In genomic region chr5:129724222-129724621, GRCh38 we compare ENCODE assay signal across 18 cellular contexts. TPM values are rescaled to one million over a fixed set of nuclear protein-coding genes. Genes with fewer than 3 reads are reported as not detected.
DNase-seq lines count a peak whose midpoint lies in the region; FAIRE-seq and TF ChIP-seq lines count a peak whose summit lies in the region.
"Had no signal": no experiment of that assay in that cellular context is flagged by ENCODE, and none has a peak within 500 bp of the region (broad histone marks: within the 10 kb centered on the region; RNA-seq: fewer than 3 reads in every experiment).

No MANE protein-coding gene starts in this region.

- H2BK120ac ChIP-seq in H1 (replicated peaks; ENCODE audit: low read depth, low read length) = no peak overlapping the region

- FAIRE-seq in H1 (lab: Jason Lieb, UNC) = peak; percentile 72
- FAIRE-seq: GM12878, GM18507 had no signal

- H3K27ac Mint-ChIP-seq in neural progenitor cell (no peak overlapping the region), type B pancreatic cell (no peak overlapping the region)
- H3K27ac Mint-ChIP-seq: CD4-positive, alpha-beta memory T cell had no signal

- no peaks in the 10 kb centered on the region for H3K79me1 ChIP-seq in H1 (ENCODE audit: low read depth, low read length)

- no peak overlapping the region for H4K5ac ChIP-seq in H1 (ENCODE audit: insufficient read length, low read depth, low read length)

- H3K18ac ChIP-seq in H1 (ENCODE audit: extremely low read depth, low read length) = peak overlapping the region; percentile 78

- no peaks in the 10 kb centered on the region for H3F3A ChIP-seq in neural progenitor cell (ENCODE audit: low read depth)

- POLR2A ChIA-PET in H1 (lab: Charles Lee; ENCODE audit: partially characterized antibody) = interaction anchor here (1.5 to 2.0 kb wide), 2 partner anchors 29 to 263 kb away, joined by 3 to 6 read pairs; no protein-coding TSS in a partner anchor

- no peak overlapping the region for H4K8ac ChIP-seq in H1 (ENCODE audit: extremely low read depth, insufficient read depth, low read length)

- no peak for TF ChIP-seq POLR2A in H1 (IDR thresholded peaks at IDR 0.05; ENCODE audit: control extremely low read depth in 1 of 2, low read depth in 2 of 2, low read length in 2 of 2)

- H3K4me2 ChIP-seq in H1 (ENCODE audit: insufficient read depth in 1 of 2, low read depth in 2 of 2, low read length in 2 of 2) = peak overlapping the region; percentile 34 to 52
- H3K4me2 ChIP-seq in neural progenitor cell = peak overlapping the region; percentile 22

- no peaks in the 10 kb centered on the region for H3K9me3 ChIP-seq in HUES48 (ENCODE audit: control insufficient read depth, insufficient read depth, low read length)
- no peaks in the 10 kb centered on the region; a peak in 1 of 4 replicates for H3K9me3 ChIP-seq in H1 (ENCODE audit: insufficient read depth in 2 of 2, low read depth in 1 of 2, low read length in 1 of 2)
- no peaks in the 10 kb centered on the region for H3K9me3 ChIP-seq in iPS DF 6.9 (ENCODE audit: control insufficient read depth, insufficient read depth, low read length)
- H3K9me3 ChIP-seq in neural progenitor cell (ENCODE audit: low read depth) = no peaks in the 10 kb centered on the region
- H3K9me3 ChIP-seq: BE2C had no signal

- no peak for TF ChIP-seq RAD21 in H1 (IDR thresholded peaks at IDR 0.05 in 1 of 2, conservative IDR thresholded peaks at IDR 0.05 in 1 of 2; ENCODE audit: low read depth in 2 of 2, low read length in 2 of 2)

- TF ChIP-seq EP300 in H1 (IDR thresholded peaks at IDR 0.05; ENCODE audit: borderline replicate concordance in 1 of 2, low read depth in 2 of 2, low read length in 2 of 2) = no peak

- H3K4me3 Mint-ChIP-seq in neural progenitor cell (no peak overlapping the region), type B pancreatic cell (no peak overlapping the region)
- H3K4me3 Mint-ChIP-seq: CD4-positive, alpha-beta memory T cell had no signal

- no peak overlapping the region for H4K91ac ChIP-seq in H1 (replicated peaks; ENCODE audit: insufficient read length, low read length)

- no peak overlapping the region for H2BK12ac ChIP-seq in H1 (ENCODE audit: low read depth, low read length)

- no peak overlapping the region for H2AK5ac ChIP-seq in H1 (ENCODE audit: low read depth, low read length)

- H2AFZ ChIP-seq in H1 (ENCODE audit: low read length) (no peak overlapping the region), neural progenitor cell (replicated peaks) (no peak overlapping the region)

- H3K4me1 ChIP-seq in HUES48 (ENCODE audit: control insufficient read depth, insufficient read depth, low read length) = peaks cover 48% of the 10 kb centered on the region
- H3K4me1 ChIP-seq in H1 (replicated peaks in 1 of 4; ENCODE audit: control insufficient read depth in 3 of 4, insufficient read depth in 4 of 4, low read length in 3 of 4) = peaks cover 2 to 21% (median 11%) of the 10 kb centered on the region in 4 experiments; a peak in 6 of 7 replicates
- peaks cover 5% of the 10 kb centered on the region; the same call in 1 of the 2 replicates for H3K4me1 ChIP-seq in iPS DF 6.9 (ENCODE audit: control insufficient read depth, insufficient read depth, low read length)
- peaks cover 12% of the 10 kb centered on the region for H3K4me1 ChIP-seq in neural progenitor cell
- H3K4me1 ChIP-seq: BE2C had no signal

- H3K9me3 Mint-ChIP-seq in neural progenitor cell (peaks cover 3% of the 10 kb centered on the region), type B pancreatic cell (no peaks in the 10 kb centered on the region)
- H3K9me3 Mint-ChIP-seq: CD4-positive, alpha-beta memory T cell had no signal

- no peaks in the 10 kb centered on the region for H3K23me2 ChIP-seq in H1 (ENCODE audit: low read depth, low read length)

- H3K27me3 Mint-ChIP-seq in neural progenitor cell (ENCODE audit: insufficient read depth, low read depth) = no peaks in the 10 kb centered on the region
- H3K27me3 Mint-ChIP-seq in type B pancreatic cell = no peaks in the 10 kb centered on the region

- DNase-seq in H1 (ENCODE audit: low read depth in 1 of 2, low spot score in 2 of 2) (no peak), iPS DF 6.9 (ENCODE audit: low read depth, low spot score) (peak; percentile 20), neural progenitor cell (ENCODE audit: low spot score) (peak; percentile 37), AG08395 (ENCODE audit: low spot score) (no peak), NOMO-1 (lab: John Stamatoyannopoulos, UW; ENCODE audit: unreplicated experiment in 2 of 2) (no peak), type B pancreatic cell (ENCODE audit: extremely low spot score, unreplicated experiment) (no peak), ecto neural progenitor cell (ENCODE audit: low spot score) (no peak)
- DNase-seq: BE2C; CD4-positive, alpha-beta memory T cell; DMS79; H7 had no signal

- H3K4ac ChIP-seq in H1 (replicated peaks; ENCODE audit: insufficient read length, low read depth, low read length) = no peak overlapping the region

- H3K79me2 ChIP-seq in H1 (ENCODE audit: control insufficient read depth in 1 of 2, insufficient read depth in 2 of 2, low read length in 2 of 2) = no peaks in the 10 kb centered on the region
- H3K79me2 ChIP-seq in neural progenitor cell (ENCODE audit: low read depth) = no peaks in the 10 kb centered on the region

- H3K27me3 ChIP-seq in HUES48 (ENCODE audit: control insufficient read depth, insufficient read depth, low read length) (no peaks in the 10 kb centered on the region), H1 (replicated peaks in 1 of 4; ENCODE audit: control insufficient read depth in 3 of 4, extremely low read depth in 1 of 4, insufficient read depth in 3 of 4, low read length in 3 of 4) (no peaks in the 10 kb centered on the region), iPS DF 6.9 (ENCODE audit: control insufficient read depth, insufficient read depth, low read length) (no peaks in the 10 kb centered on the region), neural progenitor cell (no peaks in the 10 kb centered on the region)
- H3K27me3 ChIP-seq: BE2C had no signal

- no peak overlapping the region for H2BK15ac ChIP-seq in H1 (ENCODE audit: low read length)

- H3K9ac ChIP-seq in HUES48 (ENCODE audit: low read depth, low read length) (peak overlapping the region; percentile 47; the same call in 1 of the 2 replicates), H1 (replicated peaks in 1 of 4; ENCODE audit: extremely low read depth in 1 of 4, low read depth in 3 of 4, low read length in 3 of 4) (no peak overlapping the region), neural progenitor cell (no peak overlapping the region)

- H3K14ac ChIP-seq in H1 (ENCODE audit: insufficient read length) = no peak overlapping the region

- CTCF ChIA-PET in H1 (lab: Charles Lee; ENCODE audit: partially characterized antibody) = interaction anchor here (0.5 to 1.5 kb wide), 2 partner anchors 60 to 63 kb away, joined by 3 to 4 read pairs; no protein-coding TSS in a partner anchor

- no peak overlapping the region for H3K56ac ChIP-seq in H1 (replicated peaks; ENCODE audit: insufficient read length, low read depth, low read length)

- peak overlapping the region; percentile 26; the same call in 1 of the 2 replicates for H2BK20ac ChIP-seq in H1 (ENCODE audit: low read length)

- H3K27ac ChIP-seq in HUES48 (ENCODE audit: low read depth, low read length) (peak overlapping the region; percentile 81), H1 (ENCODE audit: low read depth, low read length) (peak overlapping the region; percentile 48; the same call in 1 of the 2 replicates), iPS DF 6.9 (ENCODE audit: low read length) (peak overlapping the region; percentile 67), neural progenitor cell (no peak overlapping the region)
- H3K27ac ChIP-seq: C4-2B had no signal

- H3K4me3 ChIP-seq in HUES48 (ENCODE audit: low read depth, low read length) (peak overlapping the region; percentile 47), H1 (ENCODE audit: extremely low read depth in 1 of 4, insufficient read depth in 2 of 4, low read depth in 3 of 4, low read length in 4 of 4) (peak overlapping the region in 1 of 4 experiments; percentile 33; a peak in 1 of 8 replicates), iPS DF 6.9 (ENCODE audit: low read length) (no peak overlapping the region), neural progenitor cell (no peak overlapping the region)
- H3K4me3 ChIP-seq: GM12878 had no signal

- WGBS in H1 (ENCODE audit: extremely low coverage in 1 of 2, insufficient coverage in 1 of 2, insufficient read length in 1 of 2, insufficient replicate concordance in 2 of 2, low coverage in 1 of 2, low lambda C conversion rate in 2 of 2, missing lambda C conversion rate in 1 of 2), 2 experiments = 11% methylated on average over 2 of the region's 2 CpGs; no CpG with 5 or more reads in 1 of the 2 experiments
- WGBS in iPS DF 6.9 (ENCODE audit: insufficient coverage, insufficient read length) = no CpG with 5 or more reads among the region's 2 CpGs

- no peak overlapping the region for H3K23ac ChIP-seq in H1 (ENCODE audit: insufficient read length)

- H3K4me1 Mint-ChIP-seq in neural progenitor cell (peaks cover 6% of the 10 kb centered on the region), type B pancreatic cell (ENCODE audit: unreplicated experiment) (no peaks in the 10 kb centered on the region)
- H3K4me1 Mint-ChIP-seq: CD4-positive, alpha-beta memory T cell had no signal

- peaks cover 2% of the 10 kb centered on the region for H3K36me3 Mint-ChIP-seq in neural progenitor cell
- H3K36me3 Mint-ChIP-seq in type B pancreatic cell = peaks cover 10% of the 10 kb centered on the region
- H3K36me3 Mint-ChIP-seq: CD4-positive, alpha-beta memory T cell had no signal

- no peaks in the 10 kb centered on the region; the same call in 1 of the 2 replicates for H3K36me3 ChIP-seq in HUES48 (ENCODE audit: control insufficient read depth, insufficient read depth, low read length)
- peaks cover 0 to 8% (median 2%) of the 10 kb centered on the region in 4 experiments; a peak in 2 of 8 replicates for H3K36me3 ChIP-seq in H1 (ENCODE audit: control insufficient read depth in 2 of 4, insufficient read depth in 4 of 4, low read length in 3 of 4)
- H3K36me3 ChIP-seq in iPS DF 6.9 (ENCODE audit: control insufficient read depth, insufficient read depth, low read length) = no peaks in the 10 kb centered on the region
- H3K36me3 ChIP-seq in neural progenitor cell = no peaks in the 10 kb centered on the region

- no peak for TF ChIP-seq CTCF in H1 (IDR thresholded peaks at IDR 0.05; ENCODE audit: control extremely low read depth in 1 of 3, insufficient read depth in 1 of 3, low read depth in 1 of 3, low read length in 3 of 3)
- TF ChIP-seq CTCF in neural progenitor cell (IDR thresholded peaks at IDR 0.05) = no peak
- no peak for TF ChIP-seq CTCF in type B pancreatic cell (conservative IDR thresholded peaks at IDR 0.05)

- no peaks in the 10 kb centered on the region for H4K20me1 ChIP-seq in H1 (replicated peaks in 1 of 2; ENCODE audit: control insufficient read depth in 1 of 2, insufficient read depth in 2 of 2, low read length in 2 of 2)
- no peaks in the 10 kb centered on the region for H4K20me1 ChIP-seq in neural progenitor cell (ENCODE audit: low read depth)

- peak overlapping the region; percentile 84; the same call in 1 of the 2 replicates for H2BK5ac ChIP-seq in H1 (ENCODE audit: low read depth, low read length)

RNA-seq across cellular contexts. Expression of gene MINAR2, which starts 23.7 kb away (rescaled TPM):
- 0.17 TPM in 1 of 2 replicates, not detected in the other for total RNA-seq in H1 (2021; fragmentation: NEBNext Ultra II Directional; extraction: Animal tissue kit (Norgen Biotek cat#: 25700))
- polyA plus RNA-seq in H1 (2011; rRNA removed) = 0.03 TPM in 1 of 2 replicates, not detected in the other
- 0.04 TPM for polyA plus RNA-seq in H1 (2011; cell fraction: cytosol; rRNA removed)
- polyA plus RNA-seq in H1 (2011; cell fraction: nucleus; rRNA removed) = 0.04 TPM
- 0.07 TPM in 1 of 4 replicates, not detected in the others for polyA plus RNA-seq in H1 (2012, experiment 1 of 2)
- not detected for polyA plus RNA-seq in H1 (2012, experiment 2 of 2)
- polyA plus RNA-seq in H1 (2013, experiment 1 of 2) = 0.10 TPM
- polyA plus RNA-seq in H1 (2013, experiment 2 of 2) = 0.07 TPM
- 0.20 TPM in 1 of 2 replicates, not detected in the other for polyA minus RNA-seq in H1 (2011; rRNA and poly(A)+ RNA removed)
- not detected for polyA minus RNA-seq in H1 (2011; cell fraction: cytosol; rRNA and poly(A)+ RNA removed)
- polyA minus RNA-seq in H1 (2011; cell fraction: nucleus; rRNA and poly(A)+ RNA removed) = 0.30 TPM
- total RNA-seq in neural progenitor cell (ENCODE audit: low replicate concordance) (not detected in 2 replicates), type B pancreatic cell (ENCODE audit: low replicate concordance) (not detected in 2 replicates)
- total RNA-seq: A172; CD4-positive, alpha-beta memory T cell; G401; GM12878; H7; HT-29 had no signal
- polyA plus RNA-seq: CD4-positive, alpha-beta memory T cell had no signal

Comparison
In these comparisons a context has a peak if more than half of its experiments do, and no peak if none do; other contexts are left out.
1. DNase-seq: peak in iPS DF 6.9 (single experiment) and neural progenitor cell (single experiment); none in H1 (0 of 2), AG08395 (single experiment), NOMO-1 (0 of 2), type B pancreatic cell (single experiment) and ecto neural progenitor cell (single experiment).